1 cellular context compared by ENCODE assay signal in the genomic region with DNA sequence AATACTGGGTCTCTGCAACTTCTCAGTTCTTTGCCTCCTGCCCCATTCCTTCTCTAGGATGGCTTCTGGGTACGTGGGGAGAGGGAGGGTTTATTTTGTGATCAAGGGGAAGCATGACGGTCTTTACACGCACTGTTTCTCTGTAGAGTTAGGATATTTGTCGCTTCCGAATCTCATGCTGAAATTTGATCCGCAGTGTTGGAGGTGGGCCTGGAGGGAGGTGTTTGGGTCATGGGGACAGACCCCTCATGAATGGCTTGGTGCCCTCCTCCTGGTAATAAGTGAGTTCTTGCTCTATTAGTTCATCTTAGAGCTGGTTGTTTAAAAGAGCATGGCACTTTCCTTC.
TF ChIP-seq lines count a peak whose summit lies in the region.

No MANE protein-coding gene starts in this region.

TF ChIP-seq in GM23338, 12 proteins besides CTCF, POLR2A, EP300 and RAD21 (continued from another document):
- TF ChIP-seq, protein P1, sequence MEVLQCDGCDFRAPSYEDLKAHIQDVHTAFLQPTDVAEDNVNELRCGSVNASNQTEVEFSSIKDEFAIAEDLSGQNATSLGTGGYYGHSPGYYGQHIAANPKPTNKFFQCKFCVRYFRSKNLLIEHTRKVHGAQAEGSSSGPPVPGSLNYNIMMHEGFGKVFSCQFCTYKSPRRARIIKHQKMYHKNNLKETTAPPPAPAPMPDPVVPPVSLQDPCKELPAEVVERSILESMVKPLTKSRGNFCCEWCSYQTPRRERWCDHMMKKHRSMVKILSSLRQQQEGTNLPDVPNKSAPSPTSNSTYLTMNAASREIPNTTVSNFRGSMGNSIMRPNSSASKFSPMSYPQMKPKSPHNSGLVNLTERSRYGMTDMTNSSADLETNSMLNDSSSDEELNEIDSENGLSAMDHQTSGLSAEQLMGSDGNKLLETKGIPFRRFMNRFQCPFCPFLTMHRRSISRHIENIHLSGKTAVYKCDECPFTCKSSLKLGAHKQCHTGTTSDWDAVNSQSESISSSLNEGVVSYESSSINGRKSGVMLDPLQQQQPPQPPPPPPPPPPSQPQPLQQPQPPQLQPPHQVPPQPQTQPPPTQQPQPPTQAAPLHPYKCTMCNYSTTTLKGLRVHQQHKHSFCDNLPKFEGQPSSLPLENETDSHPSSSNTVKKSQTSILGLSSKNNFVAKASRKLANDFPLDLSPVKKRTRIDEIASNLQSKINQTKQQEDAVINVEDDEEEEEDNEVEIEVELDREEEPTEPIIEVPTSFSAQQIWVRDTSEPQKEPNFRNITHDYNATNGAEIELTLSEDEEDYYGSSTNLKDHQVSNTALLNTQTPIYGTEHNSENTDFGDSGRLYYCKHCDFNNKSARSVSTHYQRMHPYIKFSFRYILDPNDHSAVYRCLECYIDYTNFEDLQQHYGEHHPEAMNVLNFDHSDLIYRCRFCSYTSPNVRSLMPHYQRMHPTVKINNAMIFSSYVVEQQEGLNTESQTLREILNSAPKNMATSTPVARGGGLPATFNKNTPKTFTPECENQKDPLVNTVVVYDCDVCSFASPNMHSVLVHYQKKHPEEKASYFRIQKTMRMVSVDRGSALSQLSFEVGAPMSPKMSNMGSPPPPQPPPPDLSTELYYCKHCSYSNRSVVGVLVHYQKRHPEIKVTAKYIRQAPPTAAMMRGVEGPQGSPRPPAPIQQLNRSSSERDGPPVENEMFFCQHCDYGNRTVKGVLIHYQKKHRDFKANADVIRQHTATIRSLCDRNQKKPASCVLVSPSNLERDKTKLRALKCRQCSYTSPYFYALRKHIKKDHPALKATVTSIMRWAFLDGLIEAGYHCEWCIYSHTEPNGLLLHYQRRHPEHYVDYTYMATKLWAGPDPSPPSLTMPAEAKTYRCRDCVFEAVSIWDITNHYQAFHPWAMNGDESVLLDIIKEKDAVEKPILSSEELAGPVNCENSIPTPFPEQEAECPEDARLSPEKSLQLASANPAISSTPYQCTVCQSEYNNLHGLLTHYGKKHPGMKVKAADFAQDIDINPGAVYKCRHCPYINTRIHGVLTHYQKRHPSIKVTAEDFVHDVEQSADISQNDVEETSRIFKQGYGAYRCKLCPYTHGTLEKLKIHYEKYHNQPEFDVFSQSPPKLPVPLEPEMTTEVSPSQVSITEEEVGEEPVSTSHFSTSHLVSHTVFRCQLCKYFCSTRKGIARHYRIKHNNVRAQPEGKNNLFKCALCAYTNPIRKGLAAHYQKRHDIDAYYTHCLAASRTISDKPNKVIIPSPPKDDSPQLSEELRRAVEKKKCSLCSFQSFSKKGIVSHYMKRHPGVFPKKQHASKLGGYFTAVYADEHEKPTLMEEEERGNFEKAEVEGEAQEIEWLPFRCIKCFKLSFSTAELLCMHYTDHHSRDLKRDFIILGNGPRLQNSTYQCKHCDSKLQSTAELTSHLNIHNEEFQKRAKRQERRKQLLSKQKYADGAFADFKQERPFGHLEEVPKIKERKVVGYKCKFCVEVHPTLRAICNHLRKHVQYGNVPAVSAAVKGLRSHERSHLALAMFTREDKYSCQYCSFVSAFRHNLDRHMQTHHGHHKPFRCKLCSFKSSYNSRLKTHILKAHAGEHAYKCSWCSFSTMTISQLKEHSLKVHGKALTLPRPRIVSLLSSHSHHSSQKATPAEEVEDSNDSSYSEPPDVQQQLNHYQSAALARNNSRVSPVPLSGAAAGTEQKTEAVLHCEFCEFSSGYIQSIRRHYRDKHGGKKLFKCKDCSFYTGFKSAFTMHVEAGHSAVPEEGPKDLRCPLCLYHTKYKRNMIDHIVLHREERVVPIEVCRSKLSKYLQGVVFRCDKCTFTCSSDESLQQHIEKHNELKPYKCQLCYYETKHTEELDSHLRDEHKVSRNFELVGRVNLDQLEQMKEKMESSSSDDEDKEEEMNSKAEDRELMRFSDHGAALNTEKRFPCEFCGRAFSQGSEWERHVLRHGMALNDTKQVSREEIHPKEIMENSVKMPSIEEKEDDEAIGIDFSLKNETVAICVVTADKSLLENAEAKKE (CRISPR knock-in tag; IDR thresholded peaks at IDR 0.05), result no peak
- no peak for TF ChIP-seq CREB1 (CRISPR knock-in tag; IDR thresholded peaks at IDR 0.05; ENCODE audit: low read depth)
- no peak for TF ChIP-seq EZH2phosphoT487 (IDR thresholded peaks at IDR 0.05; ENCODE audit: unreplicated experiment)
